Comparison of ENCODE assay signal across 3 cellular contexts in the genomic region with DNA sequence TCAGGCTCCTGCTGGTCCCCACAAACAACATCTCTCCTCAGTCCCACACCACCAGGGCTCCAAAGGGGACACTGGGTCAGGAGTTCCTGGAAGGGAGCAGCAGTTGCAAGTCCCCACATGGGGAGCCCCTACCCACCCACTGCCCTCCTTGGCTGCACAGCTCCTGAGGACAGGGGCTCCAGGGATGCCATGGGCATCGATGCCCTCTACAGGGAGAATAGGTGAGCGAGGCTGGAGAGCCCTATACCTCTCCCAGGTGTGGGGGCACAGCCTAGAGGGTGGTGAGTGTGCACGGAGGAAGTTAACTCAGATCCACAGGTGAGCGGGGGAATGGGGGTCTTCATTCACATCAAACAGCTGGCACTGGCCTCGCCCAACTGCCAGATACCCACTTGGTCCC.
TF ChIP-seq lines count a peak whose summit lies in the region.

No MANE protein-coding gene starts in this region.

TF ChIP-seq in SK-N-SH, 30 proteins besides CTCF, POLR2A, EP300 and RAD21 (continued from another document and continues in another):
- TF ChIP-seq, protein P1, sequence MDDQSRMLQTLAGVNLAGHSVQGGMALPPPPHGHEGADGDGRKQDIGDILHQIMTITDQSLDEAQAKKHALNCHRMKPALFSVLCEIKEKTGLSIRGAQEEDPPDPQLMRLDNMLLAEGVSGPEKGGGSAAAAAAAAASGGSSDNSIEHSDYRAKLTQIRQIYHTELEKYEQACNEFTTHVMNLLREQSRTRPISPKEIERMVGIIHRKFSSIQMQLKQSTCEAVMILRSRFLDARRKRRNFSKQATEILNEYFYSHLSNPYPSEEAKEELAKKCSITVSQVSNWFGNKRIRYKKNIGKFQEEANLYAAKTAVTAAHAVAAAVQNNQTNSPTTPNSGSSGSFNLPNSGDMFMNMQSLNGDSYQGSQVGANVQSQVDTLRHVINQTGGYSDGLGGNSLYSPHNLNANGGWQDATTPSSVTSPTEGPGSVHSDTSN (IDR thresholded peaks at IDR 0.05) = no peak
- TF ChIP-seq YY1 (IDR thresholded peaks at IDR 0.05; ENCODE audit: low read depth) = no peak
- TF ChIP-seq EZH2phosphoT487 (IDR thresholded peaks at IDR 0.05; ENCODE audit: borderline replicate concordance, low read depth) = no peak
- TF ChIP-seq, protein P2, sequence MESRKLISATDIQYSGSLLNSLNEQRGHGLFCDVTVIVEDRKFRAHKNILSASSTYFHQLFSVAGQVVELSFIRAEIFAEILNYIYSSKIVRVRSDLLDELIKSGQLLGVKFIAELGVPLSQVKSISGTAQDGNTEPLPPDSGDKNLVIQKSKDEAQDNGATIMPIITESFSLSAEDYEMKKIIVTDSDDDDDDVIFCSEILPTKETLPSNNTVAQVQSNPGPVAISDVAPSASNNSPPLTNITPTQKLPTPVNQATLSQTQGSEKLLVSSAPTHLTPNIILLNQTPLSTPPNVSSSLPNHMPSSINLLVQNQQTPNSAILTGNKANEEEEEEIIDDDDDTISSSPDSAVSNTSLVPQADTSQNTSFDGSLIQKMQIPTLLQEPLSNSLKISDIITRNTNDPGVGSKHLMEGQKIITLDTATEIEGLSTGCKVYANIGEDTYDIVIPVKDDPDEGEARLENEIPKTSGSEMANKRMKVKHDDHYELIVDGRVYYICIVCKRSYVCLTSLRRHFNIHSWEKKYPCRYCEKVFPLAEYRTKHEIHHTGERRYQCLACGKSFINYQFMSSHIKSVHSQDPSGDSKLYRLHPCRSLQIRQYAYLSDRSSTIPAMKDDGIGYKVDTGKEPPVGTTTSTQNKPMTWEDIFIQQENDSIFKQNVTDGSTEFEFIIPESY (IDR thresholded peaks at IDR 0.05; ENCODE audit: borderline replicate concordance, low read depth) = no peak
- TF ChIP-seq, protein P3, sequence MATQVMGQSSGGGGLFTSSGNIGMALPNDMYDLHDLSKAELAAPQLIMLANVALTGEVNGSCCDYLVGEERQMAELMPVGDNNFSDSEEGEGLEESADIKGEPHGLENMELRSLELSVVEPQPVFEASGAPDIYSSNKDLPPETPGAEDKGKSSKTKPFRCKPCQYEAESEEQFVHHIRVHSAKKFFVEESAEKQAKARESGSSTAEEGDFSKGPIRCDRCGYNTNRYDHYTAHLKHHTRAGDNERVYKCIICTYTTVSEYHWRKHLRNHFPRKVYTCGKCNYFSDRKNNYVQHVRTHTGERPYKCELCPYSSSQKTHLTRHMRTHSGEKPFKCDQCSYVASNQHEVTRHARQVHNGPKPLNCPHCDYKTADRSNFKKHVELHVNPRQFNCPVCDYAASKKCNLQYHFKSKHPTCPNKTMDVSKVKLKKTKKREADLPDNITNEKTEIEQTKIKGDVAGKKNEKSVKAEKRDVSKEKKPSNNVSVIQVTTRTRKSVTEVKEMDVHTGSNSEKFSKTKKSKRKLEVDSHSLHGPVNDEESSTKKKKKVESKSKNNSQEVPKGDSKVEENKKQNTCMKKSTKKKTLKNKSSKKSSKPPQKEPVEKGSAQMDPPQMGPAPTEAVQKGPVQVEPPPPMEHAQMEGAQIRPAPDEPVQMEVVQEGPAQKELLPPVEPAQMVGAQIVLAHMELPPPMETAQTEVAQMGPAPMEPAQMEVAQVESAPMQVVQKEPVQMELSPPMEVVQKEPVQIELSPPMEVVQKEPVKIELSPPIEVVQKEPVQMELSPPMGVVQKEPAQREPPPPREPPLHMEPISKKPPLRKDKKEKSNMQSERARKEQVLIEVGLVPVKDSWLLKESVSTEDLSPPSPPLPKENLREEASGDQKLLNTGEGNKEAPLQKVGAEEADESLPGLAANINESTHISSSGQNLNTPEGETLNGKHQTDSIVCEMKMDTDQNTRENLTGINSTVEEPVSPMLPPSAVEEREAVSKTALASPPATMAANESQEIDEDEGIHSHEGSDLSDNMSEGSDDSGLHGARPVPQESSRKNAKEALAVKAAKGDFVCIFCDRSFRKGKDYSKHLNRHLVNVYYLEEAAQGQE (IDR thresholded peaks at IDR 0.05; ENCODE audit: low read depth, low read length) = no peak
- no peak for TF ChIP-seq CHD2 (IDR thresholded peaks at IDR 0.05; ENCODE audit: low read length, partially characterized antibody)
- TF ChIP-seq SIN3A (IDR thresholded peaks at IDR 0.05; ENCODE audit: borderline replicate concordance, low read depth, low read length) = no peak
- TF ChIP-seq ELF1 (IDR thresholded peaks at IDR 0.05) = no peak
- no peak for TF ChIP-seq TCF12 (IDR thresholded peaks at IDR 0.05)
- no peak for TF ChIP-seq RXRA (IDR thresholded peaks at IDR 0.05; ENCODE audit: borderline replicate concordance, low read depth)
- TF ChIP-seq FOSL2 (IDR thresholded peaks at IDR 0.05; ENCODE audit: borderline replicate concordance, low read depth) = no peak
- no peak for TF ChIP-seq FOXJ3 (CRISPR knock-in tag; IDR thresholded peaks at IDR 0.05)

TF ChIP-seq in SK-N-SH treated with all-trans-retinoic acid at 6 μM for 48 hours, 23 proteins besides CTCF, POLR2A, EP300 and RAD21 (continued from another document):
- TF ChIP-seq, protein P4, sequence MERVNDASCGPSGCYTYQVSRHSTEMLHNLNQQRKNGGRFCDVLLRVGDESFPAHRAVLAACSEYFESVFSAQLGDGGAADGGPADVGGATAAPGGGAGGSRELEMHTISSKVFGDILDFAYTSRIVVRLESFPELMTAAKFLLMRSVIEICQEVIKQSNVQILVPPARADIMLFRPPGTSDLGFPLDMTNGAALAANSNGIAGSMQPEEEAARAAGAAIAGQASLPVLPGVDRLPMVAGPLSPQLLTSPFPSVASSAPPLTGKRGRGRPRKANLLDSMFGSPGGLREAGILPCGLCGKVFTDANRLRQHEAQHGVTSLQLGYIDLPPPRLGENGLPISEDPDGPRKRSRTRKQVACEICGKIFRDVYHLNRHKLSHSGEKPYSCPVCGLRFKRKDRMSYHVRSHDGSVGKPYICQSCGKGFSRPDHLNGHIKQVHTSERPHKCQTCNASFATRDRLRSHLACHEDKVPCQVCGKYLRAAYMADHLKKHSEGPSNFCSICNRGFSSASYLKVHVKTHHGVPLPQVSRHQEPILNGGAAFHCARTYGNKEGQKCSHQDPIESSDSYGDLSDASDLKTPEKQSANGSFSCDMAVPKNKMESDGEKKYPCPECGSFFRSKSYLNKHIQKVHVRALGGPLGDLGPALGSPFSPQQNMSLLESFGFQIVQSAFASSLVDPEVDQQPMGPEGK (CRISPR knock-in tag; IDR thresholded peaks at IDR 0.05; ENCODE audit: borderline replicate concordance) = no peak
- TF ChIP-seq TOX (CRISPR knock-in tag; IDR thresholded peaks at IDR 0.05; ENCODE audit: borderline replicate concordance) (no peak), SNAI2 (CRISPR knock-in tag; IDR thresholded peaks at IDR 0.05) (no peak), RARB (CRISPR knock-in tag; IDR thresholded peaks at IDR 0.05) (no peak), CSDC2 (CRISPR knock-in tag; IDR thresholded peaks at IDR 0.05) (no peak)
- TF ChIP-seq, protein P5, sequence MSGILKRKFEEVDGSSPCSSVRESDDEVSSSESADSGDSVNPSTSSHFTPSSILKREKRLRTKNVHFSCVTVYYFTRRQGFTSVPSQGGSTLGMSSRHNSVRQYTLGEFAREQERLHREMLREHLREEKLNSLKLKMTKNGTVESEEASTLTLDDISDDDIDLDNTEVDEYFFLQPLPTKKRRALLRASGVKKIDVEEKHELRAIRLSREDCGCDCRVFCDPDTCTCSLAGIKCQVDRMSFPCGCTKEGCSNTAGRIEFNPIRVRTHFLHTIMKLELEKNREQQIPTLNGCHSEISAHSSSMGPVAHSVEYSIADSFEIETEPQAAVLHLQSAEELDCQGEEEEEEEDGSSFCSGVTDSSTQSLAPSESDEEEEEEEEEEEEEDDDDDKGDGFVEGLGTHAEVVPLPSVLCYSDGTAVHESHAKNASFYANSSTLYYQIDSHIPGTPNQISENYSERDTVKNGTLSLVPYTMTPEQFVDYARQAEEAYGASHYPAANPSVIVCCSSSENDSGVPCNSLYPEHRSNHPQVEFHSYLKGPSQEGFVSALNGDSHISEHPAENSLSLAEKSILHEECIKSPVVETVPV (CRISPR knock-in tag; IDR thresholded peaks at IDR 0.05) = no peak

TF ChIP-seq in GM23338, 12 proteins besides CTCF, POLR2A, EP300 and RAD21 (continued from another document):
- TF ChIP-seq, protein P6, sequence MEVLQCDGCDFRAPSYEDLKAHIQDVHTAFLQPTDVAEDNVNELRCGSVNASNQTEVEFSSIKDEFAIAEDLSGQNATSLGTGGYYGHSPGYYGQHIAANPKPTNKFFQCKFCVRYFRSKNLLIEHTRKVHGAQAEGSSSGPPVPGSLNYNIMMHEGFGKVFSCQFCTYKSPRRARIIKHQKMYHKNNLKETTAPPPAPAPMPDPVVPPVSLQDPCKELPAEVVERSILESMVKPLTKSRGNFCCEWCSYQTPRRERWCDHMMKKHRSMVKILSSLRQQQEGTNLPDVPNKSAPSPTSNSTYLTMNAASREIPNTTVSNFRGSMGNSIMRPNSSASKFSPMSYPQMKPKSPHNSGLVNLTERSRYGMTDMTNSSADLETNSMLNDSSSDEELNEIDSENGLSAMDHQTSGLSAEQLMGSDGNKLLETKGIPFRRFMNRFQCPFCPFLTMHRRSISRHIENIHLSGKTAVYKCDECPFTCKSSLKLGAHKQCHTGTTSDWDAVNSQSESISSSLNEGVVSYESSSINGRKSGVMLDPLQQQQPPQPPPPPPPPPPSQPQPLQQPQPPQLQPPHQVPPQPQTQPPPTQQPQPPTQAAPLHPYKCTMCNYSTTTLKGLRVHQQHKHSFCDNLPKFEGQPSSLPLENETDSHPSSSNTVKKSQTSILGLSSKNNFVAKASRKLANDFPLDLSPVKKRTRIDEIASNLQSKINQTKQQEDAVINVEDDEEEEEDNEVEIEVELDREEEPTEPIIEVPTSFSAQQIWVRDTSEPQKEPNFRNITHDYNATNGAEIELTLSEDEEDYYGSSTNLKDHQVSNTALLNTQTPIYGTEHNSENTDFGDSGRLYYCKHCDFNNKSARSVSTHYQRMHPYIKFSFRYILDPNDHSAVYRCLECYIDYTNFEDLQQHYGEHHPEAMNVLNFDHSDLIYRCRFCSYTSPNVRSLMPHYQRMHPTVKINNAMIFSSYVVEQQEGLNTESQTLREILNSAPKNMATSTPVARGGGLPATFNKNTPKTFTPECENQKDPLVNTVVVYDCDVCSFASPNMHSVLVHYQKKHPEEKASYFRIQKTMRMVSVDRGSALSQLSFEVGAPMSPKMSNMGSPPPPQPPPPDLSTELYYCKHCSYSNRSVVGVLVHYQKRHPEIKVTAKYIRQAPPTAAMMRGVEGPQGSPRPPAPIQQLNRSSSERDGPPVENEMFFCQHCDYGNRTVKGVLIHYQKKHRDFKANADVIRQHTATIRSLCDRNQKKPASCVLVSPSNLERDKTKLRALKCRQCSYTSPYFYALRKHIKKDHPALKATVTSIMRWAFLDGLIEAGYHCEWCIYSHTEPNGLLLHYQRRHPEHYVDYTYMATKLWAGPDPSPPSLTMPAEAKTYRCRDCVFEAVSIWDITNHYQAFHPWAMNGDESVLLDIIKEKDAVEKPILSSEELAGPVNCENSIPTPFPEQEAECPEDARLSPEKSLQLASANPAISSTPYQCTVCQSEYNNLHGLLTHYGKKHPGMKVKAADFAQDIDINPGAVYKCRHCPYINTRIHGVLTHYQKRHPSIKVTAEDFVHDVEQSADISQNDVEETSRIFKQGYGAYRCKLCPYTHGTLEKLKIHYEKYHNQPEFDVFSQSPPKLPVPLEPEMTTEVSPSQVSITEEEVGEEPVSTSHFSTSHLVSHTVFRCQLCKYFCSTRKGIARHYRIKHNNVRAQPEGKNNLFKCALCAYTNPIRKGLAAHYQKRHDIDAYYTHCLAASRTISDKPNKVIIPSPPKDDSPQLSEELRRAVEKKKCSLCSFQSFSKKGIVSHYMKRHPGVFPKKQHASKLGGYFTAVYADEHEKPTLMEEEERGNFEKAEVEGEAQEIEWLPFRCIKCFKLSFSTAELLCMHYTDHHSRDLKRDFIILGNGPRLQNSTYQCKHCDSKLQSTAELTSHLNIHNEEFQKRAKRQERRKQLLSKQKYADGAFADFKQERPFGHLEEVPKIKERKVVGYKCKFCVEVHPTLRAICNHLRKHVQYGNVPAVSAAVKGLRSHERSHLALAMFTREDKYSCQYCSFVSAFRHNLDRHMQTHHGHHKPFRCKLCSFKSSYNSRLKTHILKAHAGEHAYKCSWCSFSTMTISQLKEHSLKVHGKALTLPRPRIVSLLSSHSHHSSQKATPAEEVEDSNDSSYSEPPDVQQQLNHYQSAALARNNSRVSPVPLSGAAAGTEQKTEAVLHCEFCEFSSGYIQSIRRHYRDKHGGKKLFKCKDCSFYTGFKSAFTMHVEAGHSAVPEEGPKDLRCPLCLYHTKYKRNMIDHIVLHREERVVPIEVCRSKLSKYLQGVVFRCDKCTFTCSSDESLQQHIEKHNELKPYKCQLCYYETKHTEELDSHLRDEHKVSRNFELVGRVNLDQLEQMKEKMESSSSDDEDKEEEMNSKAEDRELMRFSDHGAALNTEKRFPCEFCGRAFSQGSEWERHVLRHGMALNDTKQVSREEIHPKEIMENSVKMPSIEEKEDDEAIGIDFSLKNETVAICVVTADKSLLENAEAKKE (CRISPR knock-in tag; IDR thresholded peaks at IDR 0.05) = no peak
- TF ChIP-seq, protein P7, sequence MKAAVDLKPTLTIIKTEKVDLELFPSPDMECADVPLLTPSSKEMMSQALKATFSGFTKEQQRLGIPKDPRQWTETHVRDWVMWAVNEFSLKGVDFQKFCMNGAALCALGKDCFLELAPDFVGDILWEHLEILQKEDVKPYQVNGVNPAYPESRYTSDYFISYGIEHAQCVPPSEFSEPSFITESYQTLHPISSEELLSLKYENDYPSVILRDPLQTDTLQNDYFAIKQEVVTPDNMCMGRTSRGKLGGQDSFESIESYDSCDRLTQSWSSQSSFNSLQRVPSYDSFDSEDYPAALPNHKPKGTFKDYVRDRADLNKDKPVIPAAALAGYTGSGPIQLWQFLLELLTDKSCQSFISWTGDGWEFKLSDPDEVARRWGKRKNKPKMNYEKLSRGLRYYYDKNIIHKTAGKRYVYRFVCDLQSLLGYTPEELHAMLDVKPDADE (IDR thresholded peaks at IDR 0.05) = no peak
